In genomic region chr18:9710037-9710436, GRCh38 we compare ENCODE assay signal across 10 cellular contexts. TPM values are rescaled to one million over a fixed set of nuclear protein-coding genes. Genes with fewer than 3 reads are reported as not detected.
DNase-seq lines count a peak whose midpoint lies in the region; TF ChIP-seq lines count a peak whose summit lies in the region.
"Had no signal": no experiment of that assay in that cellular context is flagged by ENCODE, and none has a peak within 500 bp of the region (broad histone marks: within the 10 kb centered on the region; RNA-seq: fewer than 3 reads in every experiment).

No MANE protein-coding gene starts in this region.

- peaks cover 69 to 70% of the 10 kb centered on the region in 2 donors for H3K27me3 Mint-ChIP-seq in CD4-positive, alpha-beta memory T cell

- no peak for TF ChIP-seq CTCF in fibroblast of pulmonary artery (IDR thresholded peaks at IDR 0.05; ENCODE audit: low read length, missing control alignments)
- TF ChIP-seq CTCF in GM10248 (IDR thresholded peaks at IDR 0.05; ENCODE audit: control extremely low read depth, extremely low read depth, low read depth, missing control alignments), result no peak

- intact Hi-C loops in CD4-positive, alpha-beta memory T cell (cut with micrococcal nuclease), result no loop called here

- H3K9me3 ChIP-seq in CD4-positive, alpha-beta memory T cell (ENCODE audit: control insufficient read depth in 1 of 2, low read length in 2 of 2), result no peaks in the 10 kb centered on the region
- peaks cover 6% of the 10 kb centered on the region for H3K9me3 ChIP-seq in SJSA1 (replicated peaks)
- H3K9me3 ChIP-seq: right lobe of liver had no signal

- no peaks in the 10 kb centered on the region for H3K36me3 ChIP-seq in CD4-positive, alpha-beta memory T cell (ENCODE audit: insufficient read depth, low read length)
- H3K36me3 ChIP-seq in SJSA1, result peaks cover 48% of the 10 kb centered on the region
- H3K36me3 ChIP-seq: right lobe of liver had no signal

- H3K4me3 Mint-ChIP-seq in CD4-positive, alpha-beta memory T cell, result peak overlapping the region in 7 of 8 donors; percentile 35 to 84 (median 67)

- no peak overlapping the region for H3K27ac ChIP-seq in CD4-positive, alpha-beta memory T cell (ENCODE audit: low read depth, low read length)
- no peak overlapping the region; the same call in 1 of the 2 replicates for H3K27ac ChIP-seq in SJSA1

- DNase-seq in CD4-positive, alpha-beta memory T cell, result no peak
- DNase-seq in SJSA1 (ENCODE audit: low read depth in 1 of 2, low spot score in 2 of 2), result no peak
- DNase-seq in fibroblast of pulmonary artery (ENCODE audit: low read depth), result no peak
- no peak for DNase-seq in skeletal muscle cell (ENCODE audit: low read depth)
- no peak for DNase-seq in GOT3 (lab: John Stamatoyannopoulos, UW)
- no peak for DNase-seq in kidney tubule cell (ENCODE audit: low spot score)
- no peak for DNase-seq in GM10248 (ENCODE audit: extremely low spot score)
- DNase-seq in GM19240 (ENCODE audit: insufficient read length, low spot score), result no peak
- DNase-seq: activated CD4-positive, alpha-beta T cell treated with anti-CD3 and anti-CD28 coated beads for 48 hours had no signal

- H3K27me3 ChIP-seq in CD4-positive, alpha-beta memory T cell (ENCODE audit: insufficient read depth, low read length), result peaks cover 9% of the 10 kb centered on the region
- no peaks in the 10 kb centered on the region for H3K27me3 ChIP-seq in SJSA1 (replicated peaks)
- H3K27me3 ChIP-seq: right lobe of liver had no signal

- peaks cover 0 to 3% (median 0%) of the 10 kb centered on the region in 8 donors for H3K9me3 Mint-ChIP-seq in CD4-positive, alpha-beta memory T cell

- CTCF ChIA-PET in CD4-positive, alpha-beta memory T cell (lab: Charles Lee; ENCODE audit: partially characterized antibody), result no interaction called here
- CTCF ChIA-PET in GM10248 (lab: Yijun Ruan, JAX), result interaction anchor here (1.9 kb wide), 1 partner anchor 11 kb away, joined by 5 read pairs; no protein-coding TSS in a partner anchor

- no peak overlapping the region for H3K27ac Mint-ChIP-seq in CD4-positive, alpha-beta memory T cell

- peaks cover 10% of the 10 kb centered on the region for H3K4me1 ChIP-seq in CD4-positive, alpha-beta memory T cell (ENCODE audit: insufficient read depth, low read length)
- peaks cover 61% of the 10 kb centered on the region for H3K4me1 ChIP-seq in SJSA1 (replicated peaks)

- POLR2A ChIA-PET in CD4-positive, alpha-beta memory T cell (lab: Charles Lee; ENCODE audit: partially characterized antibody), result no interaction called here
- POLR2A ChIA-PET in GM10248 (lab: Yijun Ruan, JAX), result no interaction called here

- H3K36me3 Mint-ChIP-seq in CD4-positive, alpha-beta memory T cell, result no peaks in the 10 kb centered on the region

- H3K4me3 ChIP-seq in CD4-positive, alpha-beta memory T cell (ENCODE audit: low read length in 2 of 2), result no peak overlapping the region
- H3K4me3 ChIP-seq in SJSA1 (peak overlapping the region; percentile 88), fibroblast of pulmonary artery (replicated peaks; ENCODE audit: low read depth, low read length) (peak overlapping the region; percentile 66), skeletal muscle cell (ENCODE audit: low read depth, low read length) (peak overlapping the region; percentile 85)

- H3K4me1 Mint-ChIP-seq in CD4-positive, alpha-beta memory T cell, result peaks cover 17 to 33% (median 22%) of the 10 kb centered on the region in 4 donors

RNA-seq across cellular contexts. Expression of gene RAB31, which starts 1.9 kb away (rescaled TPM):
- total RNA-seq in CD4-positive, alpha-beta memory T cell, result 1 to 10 TPM; 1.8 TPM
- 1 to 10 TPM in 1 of 2 donors, under 1 TPM in 1; 0.07 to 1.0 TPM for polyA plus RNA-seq in CD4-positive, alpha-beta memory T cell
- 58.9 and 72.2 TPM in 2 replicates for total RNA-seq in SJSA1 (2014; rRNA removed; shearing (Covaris generic))

Comparison
In these comparisons a context has a peak if more than half of its experiments do, and no peak if none do; other contexts are left out.
1. H3K4me3 ChIP-seq: peak in SJSA1 (single experiment), fibroblast of pulmonary artery (single experiment) and skeletal muscle cell (single experiment); none in CD4-positive, alpha-beta memory T cell (0 of 2).
2. RNA of gene RAB31, which starts 1.9 kb away (total RNA-seq): 58.9 to 72.2 TPM in SJSA1; 1.8 TPM in CD4-positive, alpha-beta memory T cell; every median in the first group is over 10 times any median in the second.